Comparison of ENCODE assay signal across 8 cellular contexts in the genomic region with DNA sequence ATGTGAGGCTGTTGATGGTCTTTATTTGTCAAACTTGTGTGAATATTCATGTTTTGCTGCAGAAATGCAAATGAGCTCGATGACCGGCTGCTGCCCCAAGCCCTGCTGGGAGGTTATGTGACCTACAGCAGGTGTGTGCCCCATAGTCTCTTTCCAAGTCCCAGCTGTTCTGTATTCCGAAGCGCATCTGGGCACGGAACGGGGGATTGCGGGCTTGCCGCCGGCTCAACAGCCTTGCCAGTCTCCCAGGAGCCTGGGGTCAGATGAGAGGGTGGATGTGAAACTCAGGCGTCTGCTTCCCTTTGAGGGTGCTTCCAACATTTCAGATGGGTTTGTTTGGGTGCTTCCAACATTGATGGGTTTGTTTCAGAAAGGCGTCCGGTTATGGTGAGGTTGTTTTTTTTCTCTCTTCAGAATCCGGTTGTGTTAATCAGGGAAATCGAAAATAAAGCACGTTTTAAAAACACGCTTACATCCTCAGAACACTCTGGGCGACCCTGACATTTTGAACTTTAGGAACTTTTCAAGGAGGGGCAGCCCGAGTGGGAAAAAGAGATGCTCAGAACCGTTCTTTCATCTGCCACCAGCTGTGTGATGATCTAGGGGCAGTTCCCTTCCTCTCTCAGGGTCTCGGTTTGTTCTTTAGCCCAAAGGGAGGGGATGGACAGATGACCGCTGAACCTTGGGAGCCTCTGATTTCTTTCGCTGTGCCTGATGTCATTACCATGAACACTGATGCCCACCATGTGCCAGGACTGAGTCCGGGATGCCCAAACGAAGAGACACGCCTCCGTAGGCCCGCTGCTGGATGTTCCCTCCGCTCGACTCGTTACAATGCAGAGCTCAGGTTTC. TPM values are rescaled to one million over a fixed set of nuclear protein-coding genes. Genes with fewer than 3 reads are reported as not detected.
DNase-seq lines count a peak whose midpoint lies in the region; ATAC-seq, FAIRE-seq and TF ChIP-seq lines count a peak whose summit lies in the region.

No MANE protein-coding gene starts in this region.

- peak overlapping the region; percentile 96 for H3K4me2 ChIP-seq in A549

- no peak for TF ChIP-seq EP300 in A549 (IDR thresholded peaks at IDR 0.05)

- H3K9me3 ChIP-seq in A549 = no peaks in the 10 kb centered on the region

- ATAC-seq in A549 (peak in 1 of 2 experiments; percentile 4; a peak in 1 of 6 replicates), memory B cell (ENCODE audit: low read depth) (no peak), left colon (no peak), GM19023 (IDR thresholded peaks at IDR 0.05; ENCODE audit: unreplicated experiment) (no peak)

- CTCF ChIA-PET in A549 (lab: Yijun Ruan, JAX) = interaction anchor here (0.7 to 7.9 kb wide), 46 partner anchors 7 to 540 kb away, joined by 3 to 135 read pairs (median 4); partner anchors contain the start of genes AMZ2, PRKAR1A and WIPI1
- CTCF ChIA-PET in activated naive CD4-positive, alpha-beta T cell treated with anti-CD3 and anti-CD28 coated beads, Interleukin-2, amount 10 ng/mL, durations not matched to agents 7 days and 5 days (lab: Charles Lee) = interaction anchor here (0.9 to 8.3 kb wide), 14 partner anchors 17 to 267 kb away, joined by 3 to 104 read pairs (median 4); partner anchors contain the start of gene AMZ2

- H3K27me3 Mint-ChIP-seq in activated naive CD4-positive, alpha-beta T cell treated with anti-CD3 and anti-CD28 coated beads, Interleukin-2, amount 10 ng/mL, durations not matched to agents 7 days and 5 days = peaks cover 99% of the 10 kb centered on the region
- no peaks in the 10 kb centered on the region for H3K27me3 Mint-ChIP-seq in memory B cell

- H3K9me3 Mint-ChIP-seq in activated naive CD4-positive, alpha-beta T cell treated with anti-CD3 and anti-CD28 coated beads, Interleukin-2, amount 10 ng/mL, durations not matched to agents 7 days and 5 days = no peaks in the 10 kb centered on the region
- H3K9me3 Mint-ChIP-seq in memory B cell = no peaks in the 10 kb centered on the region

- peak overlapping the region; percentile 74 for H3K4me3 Mint-ChIP-seq in activated naive CD4-positive, alpha-beta T cell treated with anti-CD3 and anti-CD28 coated beads, Interleukin-2, amount 10 ng/mL, durations not matched to agents 7 days and 5 days
- H3K4me3 Mint-ChIP-seq in memory B cell = peak overlapping the region; percentile 83

- H3K4me1 Mint-ChIP-seq in activated naive CD4-positive, alpha-beta T cell treated with anti-CD3 and anti-CD28 coated beads, Interleukin-2, amount 10 ng/mL, durations not matched to agents 7 days and 5 days = peaks cover 48% of the 10 kb centered on the region
- peaks cover 19% of the 10 kb centered on the region for H3K4me1 Mint-ChIP-seq in memory B cell

- DNase-seq in A549 (ENCODE audit: low read depth in 1 of 2, low spot score in 1 of 2) (no peak), H7 (peak; percentile 16), memory B cell (ENCODE audit: low spot score in 2 of 2) (peak in 1 of 2 donors; percentile 37), left colon (no peak), NCI-H446 treated with DMSO at 0.1 percent for 48 hours (lab: John Stamatoyannopoulos, UW) (no peak)
- DNase-seq in activated naive CD4-positive, alpha-beta T cell treated with anti-CD3 and anti-CD28 coated beads, Interleukin-2, amount 10 ng/mL, durations not matched to agents 7 days and 5 days = no peak
- no peak for DNase-seq in central memory CD4-positive, alpha-beta T cell

- H3K27ac Mint-ChIP-seq in activated naive CD4-positive, alpha-beta T cell treated with anti-CD3 and anti-CD28 coated beads, Interleukin-2, amount 10 ng/mL, durations not matched to agents 7 days and 5 days = no peak overlapping the region
- H3K27ac Mint-ChIP-seq in memory B cell = peak overlapping the region; percentile 6

- no peak for TF ChIP-seq RAD21 in A549 (conservative IDR thresholded peaks at IDR 0.05 in 1 of 2, IDR thresholded peaks at IDR 0.05 in 1 of 2)

- peaks cover 1% of the 10 kb centered on the region for H3K36me3 Mint-ChIP-seq in activated naive CD4-positive, alpha-beta T cell treated with anti-CD3 and anti-CD28 coated beads, Interleukin-2, amount 10 ng/mL, durations not matched to agents 7 days and 5 days
- H3K36me3 Mint-ChIP-seq in memory B cell = no peaks in the 10 kb centered on the region

- no peak for TF ChIP-seq CTCF in A549 (IDR thresholded peaks at IDR 0.05)

- H3K4me3 ChIP-seq in A549 = peak overlapping the region; percentile 43
- peak overlapping the region; percentile 27 for H3K4me3 ChIP-seq in H7 (ENCODE audit: insufficient read depth, low read depth, low read length)

- no peak for FAIRE-seq in A549 (lab: Jason Lieb, UNC)

- TF ChIP-seq POLR2A in A549 (IDR thresholded peaks at IDR 0.05; ENCODE audit: low read length) = no peak

- H3K36me3 ChIP-seq in H7 (replicated peaks; ENCODE audit: control insufficient read depth, insufficient read depth, low read length) = no peaks in the 10 kb centered on the region

- H3K4me1 ChIP-seq in A549 = peaks cover 44% of the 10 kb centered on the region

- WGBS in A549 (ENCODE audit: missing lambda C conversion rate) = 20% methylated on average over 28 of the region's 30 CpGs

- H3K27me3 ChIP-seq in H7 (ENCODE audit: control insufficient read depth, insufficient read depth, low read length) = peaks cover 88% of the 10 kb centered on the region

- H3K27ac ChIP-seq in A549 = no peak overlapping the region

- POLR2A ChIA-PET in A549 (lab: Yijun Ruan, JAX) = interaction anchor here (0.9 to 1.5 kb wide), 2 partner anchors 23 to 48 kb away, joined by 3 to 4 read pairs; partner anchors contain the start of gene AMZ2

- intact Hi-C loops in left colon (cut with DNase I, micrococcal nuclease) = no loop called here

TF ChIP-seq in A549, 52 proteins besides CTCF, POLR2A, EP300 and RAD21:
- TF ChIP-seq GATA3 (IDR thresholded peaks at IDR 0.05; ENCODE audit: borderline replicate concordance) (no peak), RNF2 (IDR thresholded peaks at IDR 0.05; ENCODE audit: borderline replicate concordance, low read depth) (0 out of 2 replicates have a peak, but pooled peaks have one; percentile 38)

RNA-seq across cellular contexts. Expression of gene AMZ2, which starts 47.8 kb away (rescaled TPM):
- polyA plus RNA-seq in A549 (2011; rRNA removed) (186 and 201 TPM in 2 replicates), A549 (2017; fragmentation: RNase III; extraction: RNeasy Plus Mini Kit Qiagen cat#74134 plus additional on column Dnase treatment) (105 to 111 TPM (median 109 TPM) in 3 replicates)
- 80.2 and 84.0 TPM in 2 replicates for polyA plus RNA-seq in A549 (2012; cell fraction: cytosol; rRNA removed)
- 34.3 and 46.9 TPM in 2 replicates for polyA plus RNA-seq in A549 (2012; cell fraction: nucleus; rRNA removed)
- 42.1 and 44.1 TPM in 2 replicates for polyA minus RNA-seq in A549 (2011; rRNA and poly(A)+ RNA removed)
- 73.7 and 94.3 TPM in 2 replicates for total RNA-seq in H7 (2014; rRNA removed; shearing (Covaris generic))
- total RNA-seq in left colon = 10 to 100 TPM; 24.2 to 38.3 TPM
